17 cellular contexts compared by ENCODE assay signal in genomic region chr10:117548191-117548668, GRCh38. TPM values are rescaled to one million over a fixed set of nuclear protein-coding genes. Genes with fewer than 3 reads are reported as not detected.
DNase-seq lines count a peak whose midpoint lies in the region; ATAC-seq, FAIRE-seq and TF ChIP-seq lines count a peak whose summit lies in the region.
"Had no signal": no experiment of that assay in that cellular context is flagged by ENCODE, and none has a peak within 500 bp of the region (broad histone marks: within the 10 kb centered on the region; RNA-seq: fewer than 3 reads in every experiment).

No MANE protein-coding gene starts in this region.

- peak overlapping the region; percentile 48 for H3K4me3 Mint-ChIP-seq in GM23338
- peak overlapping the region; percentile 22 for H3K4me3 Mint-ChIP-seq in astrocyte (ENCODE audit: unreplicated experiment)
- H3K4me3 Mint-ChIP-seq: activated B cell treated with CpG ODN at 0.5 μM for 24 hours, memory B cell had no signal

- no peak overlapping the region for H2AFZ ChIP-seq in GM23338
- peak overlapping the region; percentile 10 for H2AFZ ChIP-seq in astrocyte (ENCODE audit: low read depth, low read length)

- H3K79me2 ChIP-seq in GM23338 (replicated peaks; ENCODE audit: insufficient read depth) (no peaks in the 10 kb centered on the region), astrocyte (ENCODE audit: insufficient read depth, low read length) (peaks cover 53% of the 10 kb centered on the region)

- no peak for ATAC-seq in GM23338
- ATAC-seq: gastrocnemius medialis, Right ventricle myocardium inferior had no signal

- H3K27ac ChIP-seq in GM23338 (ENCODE audit: low read depth) (no peak overlapping the region), astrocyte (ENCODE audit: low read depth, low read length) (no peak overlapping the region), skin epidermis (peak overlapping the region in 11 of 21 experiments; percentile 34 to 90 (median 70))
- H3K27ac ChIP-seq: ascending aorta, colonic mucosa had no signal

- peak overlapping the region; percentile 18 for H3K9ac ChIP-seq in astrocyte (ENCODE audit: low read length)

- H3K9me3 ChIP-seq in astrocyte (ENCODE audit: insufficient read depth, low read depth, low read length) = no peaks in the 10 kb centered on the region
- H3K9me3 ChIP-seq: ascending aorta, colonic mucosa, gastrocnemius medialis had no signal

- DNase-seq in GM23338 (ENCODE audit: low spot score) (peak; percentile 55), astrocyte (ENCODE audit: low read depth) (no peak), iris pigment epithelial cell (ENCODE audit: low read depth) (peak; percentile 31), globus pallidus (ENCODE audit: low spot score) (no peak)
- no peak for DNase-seq in stimulated activated naive CD4-positive, alpha-beta T cell treated with Interleukin-2 at 50 U/mL for 16 hours (lab: John Stamatoyannopoulos, UW)
- DNase-seq in activated CD4-positive, CD25-positive, alpha-beta regulatory T cell (lab: John Stamatoyannopoulos, UW) = no peak
- DNase-seq: activated B cell treated with CpG ODN at 0.5 μM for 24 hours, colonic mucosa, gastrocnemius medialis, NCI-H524 treated with DMSO at 0.1 percent for 48 hours had no signal

- H4K20me1 ChIP-seq in GM23338 (replicated peaks; ENCODE audit: insufficient read depth) (peaks cover 31% of the 10 kb centered on the region), astrocyte (ENCODE audit: insufficient read depth, low read length) (peaks cover 11% of the 10 kb centered on the region)

- H3K4me1 ChIP-seq in GM23338 (ENCODE audit: insufficient read depth) (peaks cover 65% of the 10 kb centered on the region), astrocyte (ENCODE audit: insufficient read depth, low read length) (peaks cover 5% of the 10 kb centered on the region)

- no peak overlapping the region for H3K27ac Mint-ChIP-seq in GM23338
- no peak overlapping the region for H3K27ac Mint-ChIP-seq in astrocyte (ENCODE audit: unreplicated experiment)
- H3K27ac Mint-ChIP-seq: activated B cell treated with CpG ODN at 0.5 μM for 24 hours, memory B cell had no signal

- H3K9me3 Mint-ChIP-seq in GM23338 (no peaks in the 10 kb centered on the region; the same call in 2 of the 3 replicates), astrocyte (ENCODE audit: unreplicated experiment) (peaks cover 16% of the 10 kb centered on the region)
- H3K9me3 Mint-ChIP-seq: activated B cell treated with CpG ODN at 0.5 μM for 24 hours, memory B cell had no signal

- H3K9me2 ChIP-seq in GM23338 (ENCODE audit: insufficient read depth) = no peaks in the 10 kb centered on the region

- H3K36me3 Mint-ChIP-seq in GM23338 (ENCODE audit: low read depth) (no peaks in the 10 kb centered on the region; the same call in 1 of the 3 replicates), astrocyte (ENCODE audit: low read depth, unreplicated experiment) (no peaks in the 10 kb centered on the region)
- H3K36me3 Mint-ChIP-seq: IgD-negative memory B cell, memory B cell had no signal

- no peak for FAIRE-seq in astrocyte (lab: Jason Lieb, UNC)

- TF ChIP-seq CTCF in GM23338 (conservative IDR thresholded peaks at IDR 0.05; ENCODE audit: low read depth in 2 of 2) = no peak
- no peak for TF ChIP-seq CTCF in astrocyte (IDR thresholded peaks at IDR 0.05; ENCODE audit: insufficient read depth, low read depth, low read length)

- H3K27me3 Mint-ChIP-seq in GM23338 (ENCODE audit: insufficient read depth, low read depth, poor library complexity) (peaks cover 99% of the 10 kb centered on the region), astrocyte (ENCODE audit: low read depth, unreplicated experiment) (peaks cover 86% of the 10 kb centered on the region)

- H3K4me3 ChIP-seq in GM23338 (peak overlapping the region; percentile 32; the same call in 1 of the 2 replicates), astrocyte (ENCODE audit: insufficient read depth, low read depth, low read length) (no peak overlapping the region), skin epidermis (peak overlapping the region in 1 of 7 experiments; percentile 5)
- H3K4me3 ChIP-seq: ascending aorta, colonic mucosa had no signal

- H3K36me3 ChIP-seq in GM23338 (ENCODE audit: insufficient read depth) (no peaks in the 10 kb centered on the region), astrocyte (ENCODE audit: insufficient read depth, low read length) (no peaks in the 10 kb centered on the region)
- H3K36me3 ChIP-seq: ascending aorta, colonic mucosa, gastrocnemius medialis had no signal

- peaks cover 58% of the 10 kb centered on the region for H3K4me1 Mint-ChIP-seq in GM23338
- peaks cover 3% of the 10 kb centered on the region for H3K4me1 Mint-ChIP-seq in astrocyte (ENCODE audit: low read depth, unreplicated experiment)

- H3F3A ChIP-seq in GM23338 (replicated peaks; ENCODE audit: low read depth) = 0 out of 2 replicates have a peak, but pooled peaks cover 3% of the 10 kb centered on the region

- H3K4me2 ChIP-seq in GM23338 (peak overlapping the region; percentile 94), astrocyte (ENCODE audit: low read length) (peak overlapping the region; percentile 84)

- peaks cover 100% of the 10 kb centered on the region for H3K27me3 ChIP-seq in GM23338 (ENCODE audit: insufficient read depth)
- H3K27me3 ChIP-seq in astrocyte (ENCODE audit: insufficient read depth, low read length) = peaks cover 89% of the 10 kb centered on the region

TF ChIP-seq in GM23338, 12 proteins besides CTCF, POLR2A, EP300 and RAD21:
- TF ChIP-seq ZNF114 (CRISPR knock-in tag; IDR thresholded peaks at IDR 0.05) (no peak), REST (IDR thresholded peaks at IDR 0.05; ENCODE audit: unreplicated experiment) (no peak), EZH2 (IDR thresholded peaks at IDR 0.05; ENCODE audit: low read depth, unreplicated experiment) (peak; percentile 87), EZH2phosphoT487 (IDR thresholded peaks at IDR 0.05; ENCODE audit: unreplicated experiment) (peak; percentile 86)
TF ChIP-seq in GM23338: peak in this region for 2.

RNA-seq across cellular contexts. Expression of gene EMX2, which starts 5.7 kb away (rescaled TPM):
- total RNA-seq in GM23338 (2014; rRNA removed; shearing (Covaris generic)) = not detected in 2 replicates
- not detected in 2 replicates for polyA plus RNA-seq in GM23338 (2016; fragmentation: Nextera tagmentation; extraction: Ambion mirVana)
- total RNA-seq in astrocyte = not detected in 2 replicates
- total RNA-seq: activated B cell treated with CpG ODN at 0.5 μM for 24 hours; activated CD8-positive, alpha-beta memory T cell treated with anti-CD3 and anti-CD28 coated beads for 36 hours; ascending aorta; colonic mucosa; Right ventricle myocardium inferior; T-helper 1 cell treated with Interleukin-12 subunit alpha and Interleukin-12 subunit beta and Interleukin-4 antibody, amounts not matched to agents 30 ng/mL and 1 ng/mL, for 36 hours had no signal
- polyA plus RNA-seq: IgD-negative memory B cell had no signal

Comparison
In these comparisons a context has a peak if more than half of its experiments do, and no peak if none do; other contexts are left out.
1. DNase-seq: peak in GM23338 (single experiment) and iris pigment epithelial cell (single experiment); none in astrocyte (single experiment), globus pallidus (single experiment), stimulated activated naive CD4-positive, alpha-beta T cell treated with Interleukin-2 at 50 U/mL for 16 hours (single experiment) and activated CD4-positive, CD25-positive, alpha-beta regulatory T cell (0 of 4).
2. H3K27ac ChIP-seq: peak in skin epidermis (11 of 21); none in GM23338 (single experiment) and astrocyte (single experiment).